ENCODE assay signal across 9 cellular contexts in the genomic region with DNA sequence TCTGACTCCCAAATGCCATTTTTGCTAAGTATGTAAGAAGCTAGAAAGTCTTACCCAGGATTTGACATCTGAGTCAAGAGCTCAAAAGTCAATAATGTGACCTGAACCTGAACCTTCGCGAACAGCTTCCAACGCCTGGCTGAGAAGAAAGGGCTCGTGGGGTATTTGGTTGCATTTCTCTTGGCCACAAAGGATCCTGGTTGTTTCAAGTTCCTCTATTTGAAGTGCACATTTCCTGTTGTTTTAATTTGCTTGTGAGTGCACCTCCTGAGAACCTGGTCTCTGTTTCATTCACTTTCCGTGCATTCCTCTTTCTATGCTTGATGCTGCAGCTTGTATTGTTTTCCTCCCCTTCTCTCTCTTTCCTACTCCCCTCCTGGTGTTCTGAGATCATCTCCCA.
DNase-seq lines count a peak whose midpoint lies in the region; ATAC-seq, FAIRE-seq and TF ChIP-seq lines count a peak whose summit lies in the region.
"Had no signal": no experiment of that assay in that cellular context is flagged by ENCODE, and none has a peak within 500 bp of the region (broad histone marks: within the 10 kb centered on the region; RNA-seq: fewer than 3 reads in every experiment).

No MANE protein-coding gene starts in this region.

- 67% methylated on average over 1 to 5 of the region's 5 CpGs for WGBS in transverse colon (ENCODE audit: low coverage in 1 of 2), 2 donors

- no peak for TF ChIP-seq CTCF in transverse colon (IDR thresholded peaks at IDR 0.05)

- H3K4me3 Mint-ChIP-seq in activated naive CD8-positive, alpha-beta T cell treated with anti-CD3 and anti-CD28 coated beads for 36 hours, result no peak overlapping the region
- no peak overlapping the region for H3K4me3 Mint-ChIP-seq in activated T-cell treated with anti-CD3 and anti-CD28 coated beads, Interleukin-2, amount 50 U/mL, for 24 hours

- peaks cover 15% of the 10 kb centered on the region for H3K4me1 Mint-ChIP-seq in activated naive CD8-positive, alpha-beta T cell treated with anti-CD3 and anti-CD28 coated beads for 36 hours
- peaks cover 9% of the 10 kb centered on the region for H3K4me1 Mint-ChIP-seq in activated T-cell treated with anti-CD3 and anti-CD28 coated beads, Interleukin-2, amount 50 U/mL, for 24 hours (ENCODE audit: low read depth)

- no peak overlapping the region for H3K4me3 ChIP-seq in transverse colon

- peak overlapping the region; percentile 7 for H3K27ac Mint-ChIP-seq in activated naive CD8-positive, alpha-beta T cell treated with anti-CD3 and anti-CD28 coated beads for 36 hours
- no peak overlapping the region for H3K27ac Mint-ChIP-seq in activated T-cell treated with anti-CD3 and anti-CD28 coated beads, Interleukin-2, amount 50 U/mL, for 24 hours

- no peaks in the 10 kb centered on the region for H3K9me3 Mint-ChIP-seq in activated naive CD8-positive, alpha-beta T cell treated with anti-CD3 and anti-CD28 coated beads for 36 hours
- H3K9me3 Mint-ChIP-seq in activated T-cell treated with anti-CD3 and anti-CD28 coated beads, Interleukin-2, amount 50 U/mL, for 24 hours, result no peaks in the 10 kb centered on the region

- no peaks in the 10 kb centered on the region for H3K27me3 ChIP-seq in transverse colon

- intact Hi-C loops in transverse colon (cut with DNase I; ENCODE audit: low total_unique reads), result no loop called here

- TF ChIP-seq POLR2A in GM12891 (IDR thresholded peaks at IDR 0.05; ENCODE audit: low read depth, low read length), result no peak
- no peak for TF ChIP-seq POLR2A in transverse colon (IDR thresholded peaks at IDR 0.05)

- DNase-seq in GM12891 (ENCODE audit: insufficient read length, low spot score) (peak; percentile 10), transverse colon (no peak), hepatic stellate cell (ENCODE audit: low spot score) (no peak)
- DNase-seq in activated naive CD8-positive, alpha-beta T cell treated with anti-CD3 and anti-CD28 coated beads for 36 hours, result no peak
- no peak for DNase-seq in NK-92 treated with Interleukin-12 subunit alpha and Interleukin-12 subunit beta, amount 100 ng/mL, for 24 hours (lab: John Stamatoyannopoulos, UW)
- DNase-seq in activated T-cell treated with anti-CD3 and anti-CD28 coated beads, Interleukin-2, amount 50 U/mL, for 24 hours, result no peak
- DNase-seq: Kasumi-1 had no signal

- ATAC-seq in GM21526 (IDR thresholded peaks at IDR 0.05; ENCODE audit: low FRiP score, unreplicated experiment), result peak; percentile 92
- ATAC-seq in HG03571 (IDR thresholded peaks at IDR 0.05; ENCODE audit: unreplicated experiment), result peak; percentile 63

- H3K27me3 Mint-ChIP-seq in activated naive CD8-positive, alpha-beta T cell treated with anti-CD3 and anti-CD28 coated beads for 36 hours, result no peaks in the 10 kb centered on the region
- H3K27me3 Mint-ChIP-seq in activated T-cell treated with anti-CD3 and anti-CD28 coated beads, Interleukin-2, amount 50 U/mL, for 24 hours, result no peaks in the 10 kb centered on the region

- H3K9me3 ChIP-seq in transverse colon, result no peaks in the 10 kb centered on the region

- H3K27ac ChIP-seq in transverse colon, result no peak overlapping the region

- FAIRE-seq in GM12891 (lab: Jason Lieb, UNC), result no peak

- TF ChIP-seq EP300 in transverse colon (IDR thresholded peaks at IDR 0.05; ENCODE audit: low read depth), result no peak

- no peaks in the 10 kb centered on the region for H3K36me3 ChIP-seq in transverse colon

- peaks cover 0 to 12% (median 0%) of the 10 kb centered on the region in 4 donors for H3K4me1 ChIP-seq in transverse colon

- in situ Hi-C loops in transverse colon (cut with MboI; ENCODE audit: low pct_ligation_motif_present in 1 of 4, low pct_unique_long_range_greater_than_20kb in 1 of 4, low sequenced_read_pairs in 3 of 4), result no loop called here

- no peaks in the 10 kb centered on the region for H3K36me3 Mint-ChIP-seq in activated naive CD8-positive, alpha-beta T cell treated with anti-CD3 and anti-CD28 coated beads for 36 hours
- no peaks in the 10 kb centered on the region for H3K36me3 Mint-ChIP-seq in activated T-cell treated with anti-CD3 and anti-CD28 coated beads, Interleukin-2, amount 50 U/mL, for 24 hours (ENCODE audit: low read depth)

TF ChIP-seq in GM12891, 5 proteins besides CTCF, POLR2A, EP300 and RAD21:
- TF ChIP-seq SPI1 (IDR thresholded peaks at IDR 0.05; ENCODE audit: low read depth, low read length) (peak; percentile 53; the same call in 1 of the 2 replicates), TAF1 (IDR thresholded peaks at IDR 0.05; ENCODE audit: low read depth, low read length) (no peak)
